In genomic region chr6:69627625-69628024, GRCh38 we compare ENCODE assay signal across 3 cellular contexts.
A peak's percentile ranks its signal among the peaks of the same experiment; 100 is the strongest.
TF ChIP-seq lines count a peak whose summit lies in the region.

No MANE protein-coding gene starts in this region.

TF ChIP-seq in HepG2, 621 proteins besides CTCF, POLR2A, EP300 and RAD21:
- TF ChIP-seq CEBPB (IDR thresholded peaks at IDR 0.05; ENCODE audit: borderline replicate concordance, low read depth, low read length) (peak; percentile 30; the same call in 1 of the 2 replicates), ZNF597 (CRISPR knock-in tag; IDR thresholded peaks at IDR 0.05) (no peak), HDAC6 (IDR thresholded peaks at IDR 0.05; ENCODE audit: low read depth, low read length) (no peak)

TF ChIP-seq in IMR-90, 13 proteins besides CTCF, POLR2A, EP300 and RAD21:
- TF ChIP-seq USF2 (IDR thresholded peaks at IDR 0.05; ENCODE audit: low read depth, low read length), result no peak
- TF ChIP-seq CEBPB (IDR thresholded peaks at IDR 0.05; ENCODE audit: low read depth, low read length), result peak; percentile 38; the same call in 1 of the 2 replicates
TF ChIP-seq in IMR-90: peak in this region for 1.

TF ChIP-seq in K562, 482 proteins besides CTCF, POLR2A, EP300 and RAD21:
- TF ChIP-seq ATF3 (IDR thresholded peaks at IDR 0.05) (peak; percentile 46), ATF3 (CRISPR knock-in tag; conservative IDR thresholded peaks at IDR 0.05) (no peak), ZSCAN32 (CRISPR knock-in tag; IDR thresholded peaks at IDR 0.05) (0 out of 2 replicates have a peak, but pooled peaks have one; percentile 49), SNRNP70 (optimal IDR thresholded peaks at IDR 0.05; ENCODE audit: low read depth, low read length) (no peak), CEBPG (CRISPR knock-in tag; IDR thresholded peaks at IDR 0.05) (no peak), CEBPG (tag; conservative IDR thresholded peaks at IDR 0.05 in 1 of 2, IDR thresholded peaks at IDR 0.05 in 1 of 2) (peak; percentile 62 to 79)
TF ChIP-seq in K562: peak in this region for 3.
